9 cellular contexts compared by ENCODE assay signal in genomic region chr12:68792952-68793351, GRCh38. TPM values are rescaled to one million over a fixed set of nuclear protein-coding genes. Genes with fewer than 3 reads are reported as not detected.
DNase-seq lines count a peak whose midpoint lies in the region; ATAC-seq, FAIRE-seq and TF ChIP-seq lines count a peak whose summit lies in the region.
"Had no signal": no experiment of that assay in that cellular context is flagged by ENCODE, and none has a peak within 500 bp of the region (broad histone marks: within the 10 kb centered on the region; RNA-seq: fewer than 3 reads in every experiment).

No MANE protein-coding gene starts in this region.

- DNase-seq in DMS153 (lab: John Stamatoyannopoulos, UW) = peak; percentile 9
- DNase-seq in DMS153 treated with DMSO at 0.1 percent for 48 hours (lab: John Stamatoyannopoulos, UW; ENCODE audit: unreplicated experiment) = no peak
- DNase-seq in RPMI8226 = peak; percentile 59
- peak; percentile 44 for DNase-seq in fibroblast of pulmonary artery (ENCODE audit: low read depth)
- DNase-seq in dorsolateral prefrontal cortex = no peak
- DNase-seq in kidney = no peak

- ATAC-seq in GM19452 (IDR thresholded peaks at IDR 0.05; ENCODE audit: unreplicated experiment) (peak; percentile 80), HG03432 (IDR thresholded peaks at IDR 0.05; ENCODE audit: unreplicated experiment) (peak; percentile 93)

- no peaks in the 10 kb centered on the region for H3K4me1 ChIP-seq in kidney (ENCODE audit: control insufficient read depth in 1 of 2, insufficient read depth in 1 of 2, low read depth in 1 of 2, low read length in 2 of 2)

- intact Hi-C loops in dorsolateral prefrontal cortex (cut with DNase I) = no loop called here
- intact Hi-C loops in kidney (cut with DNase I) = no loop called here

- TF ChIP-seq CTCF in fibroblast of pulmonary artery (IDR thresholded peaks at IDR 0.05; ENCODE audit: low read length, missing control alignments) = no peak
- TF ChIP-seq CTCF in dorsolateral prefrontal cortex (IDR thresholded peaks at IDR 0.05 in 54 of 56, conservative IDR thresholded peaks at IDR 0.05 in 2 of 56; ENCODE audit: low read depth in 1 of 56, partially characterized antibody in 56 of 56) = no peak
- no peak for TF ChIP-seq CTCF in kidney (IDR thresholded peaks at IDR 0.05; ENCODE audit: borderline replicate concordance, extremely low read depth, insufficient read depth)

- H3K27me3 ChIP-seq in dorsolateral prefrontal cortex = no peaks in the 10 kb centered on the region

- H3K4me3 ChIP-seq in fibroblast of pulmonary artery (replicated peaks; ENCODE audit: low read depth, low read length) (no peak overlapping the region), dorsolateral prefrontal cortex (no peak overlapping the region), kidney (ENCODE audit: low read length in 2 of 2) (no peak overlapping the region)

- no peak overlapping the region for H3K9ac ChIP-seq in kidney (ENCODE audit: low read length in 2 of 2)

- H3K27ac ChIP-seq in dorsolateral prefrontal cortex (no peak overlapping the region), kidney (ENCODE audit: low read depth in 2 of 2, low read length in 2 of 2) (no peak overlapping the region)
- H3K27ac ChIP-seq: 22Rv1 had no signal

- no peaks in the 10 kb centered on the region for H3K36me3 ChIP-seq in kidney (ENCODE audit: control insufficient read depth in 1 of 2, insufficient read depth in 2 of 2, low read length in 2 of 2)

- no peaks in the 10 kb centered on the region for H3K9me3 ChIP-seq in kidney (ENCODE audit: control insufficient read depth in 1 of 2, low read length in 2 of 2)

- FAIRE-seq in kidney (lab: Jason Lieb, UNC) = no peak

RNA-seq across cellular contexts. Expression of gene MDM2, which starts 15.0 kb away (rescaled TPM):
- total RNA-seq in dorsolateral prefrontal cortex (100 to 1,000 TPM in 26 of 120 experiments, 10 to 100 TPM in 94; 64.6 to 129 (median 89.8) TPM), kidney (103 TPM)
- polyA plus RNA-seq in kidney (ENCODE audit: insufficient read depth, low read depth, low replicate concordance) = 38.5 TPM

RNA-seq across cellular contexts. Expression of gene SLC35E3, which starts 47.0 kb away (rescaled TPM):
- total RNA-seq in dorsolateral prefrontal cortex (10 to 100 TPM; 11.5 to 32.1 (median 18.4) TPM), kidney (8.7 TPM)
- polyA plus RNA-seq in kidney (ENCODE audit: insufficient read depth, low read depth, low replicate concordance) = 7.7 TPM

Comparison
In these comparisons a context has a peak if more than half of its experiments do, and no peak if none do; other contexts are left out.
1. DNase-seq: peak in DMS153 (single experiment), RPMI8226 (single experiment) and fibroblast of pulmonary artery (single experiment); none in DMS153 treated with DMSO at 0.1 percent for 48 hours (single experiment), dorsolateral prefrontal cortex (0 of 10) and kidney (single experiment).